Comparison of ENCODE assay signal across 9 cellular contexts in genomic region chr1:199113265-199113869, GRCh38.
DNase-seq lines count a peak whose midpoint lies in the region; ATAC-seq and TF ChIP-seq lines count a peak whose summit lies in the region.
"Had no signal": no experiment of that assay in that cellular context is flagged by ENCODE, and none has a peak within 500 bp of the region (broad histone marks: within the 10 kb centered on the region; RNA-seq: fewer than 3 reads in every experiment).

No MANE protein-coding gene starts in this region.

- CTCF ChIA-PET in A673 (lab: Charles Lee), result interaction anchor here (0.8 to 1.0 kb wide), 2 partner anchors 176 to 341 kb away, joined by 3 to 5 read pairs; no protein-coding TSS in a partner anchor

- TF ChIP-seq CTCF in A673 (conservative IDR thresholded peaks at IDR 0.05; ENCODE audit: low read depth, low read length), result peak; percentile 91

- POLR2A ChIA-PET in A673 (lab: Charles Lee; ENCODE audit: low non-redundant PET), result interaction anchor here (1.1 kb wide), 1 partner anchor 210 kb away, joined by 3 read pairs; no protein-coding TSS in a partner anchor

- BruUV-seq in A673 (replicated peaks; lab: Mats Ljungman, UMichigan), result no TSS peak

- DNase-seq in A673 (ENCODE audit: low spot score) (peak; percentile 85), MV-4-11 (lab: John Stamatoyannopoulos, UW) (peak; percentile 75), cerebellar cortex (ENCODE audit: low spot score) (peak; percentile 11), lung microvascular endothelial cell (ENCODE audit: low read depth in 2 of 2) (peak; percentile 85 to 86), NCI-H510A treated with DMSO at 0.1 percent for 48 hours (lab: John Stamatoyannopoulos, UW) (no peak)
- DNase-seq in activated CD4-positive, CD25-positive, alpha-beta regulatory T cell treated with anti-CD3 and anti-CD28 coated beads, Interleukin-2, amount 50 U/mL, for 72 hours, result peak; percentile 65
- DNase-seq in stimulated activated CD8-positive, alpha-beta memory T cell treated with anti-CD3 and anti-CD28 coated beads, Interleukin-4, amount 100 ng/mL, for 48 hours, result peak; percentile 78

- no peaks in the 10 kb centered on the region for H3K4me1 ChIP-seq in A673 (ENCODE audit: insufficient read depth, low read length, poor library complexity, severe bottlenecking)

- ATAC-seq in GM18502 (IDR thresholded peaks at IDR 0.05; ENCODE audit: poor library complexity, unreplicated experiment), result peak; percentile 70

- no peak overlapping the region for H3K4me3 ChIP-seq in A673 (ENCODE audit: low read depth, low read length, poor library complexity, severe bottlenecking)
- H3K4me3 ChIP-seq: thoracic aorta had no signal

- H3K9me3 ChIP-seq in A673 (ENCODE audit: low read depth, low read length, poor library complexity, severe bottlenecking), result peaks cover 8% of the 10 kb centered on the region
- H3K9me3 ChIP-seq: thoracic aorta had no signal

- H3K27ac ChIP-seq in A673 (ENCODE audit: low read depth, low read length, poor library complexity, severe bottlenecking), result peak overlapping the region; percentile 34
- H3K27ac ChIP-seq: thoracic aorta had no signal

- intact Hi-C loops in A673 (cut with micrococcal nuclease; ENCODE audit: unreplicated experiment), result loop anchor here (1.0 to 5.0 kb wide), 3 partner anchors 176 to 357 kb away; no protein-coding TSS in a partner anchor

- H3K27me3 ChIP-seq in A673 (replicated peaks; ENCODE audit: insufficient read depth, low read depth, low read length, poor library complexity), result no peaks in the 10 kb centered on the region

- no peaks in the 10 kb centered on the region for H3K36me3 ChIP-seq in A673 (ENCODE audit: insufficient read depth, low read length, poor library complexity, severe bottlenecking)
- H3K36me3 ChIP-seq: thoracic aorta had no signal
